In genomic region chr5:96924016-96924443, GRCh38 we compare ENCODE assay signal across 13 cellular contexts. TPM values are rescaled to one million over a fixed set of nuclear protein-coding genes. Genes with fewer than 3 reads are reported as not detected.
DNase-seq lines count a peak whose midpoint lies in the region; ATAC-seq, FAIRE-seq and TF ChIP-seq lines count a peak whose summit lies in the region.
"Had no signal": no experiment of that assay in that cellular context is flagged by ENCODE, and none has a peak within 500 bp of the region (broad histone marks: within the 10 kb centered on the region; RNA-seq: fewer than 3 reads in every experiment).

No MANE protein-coding gene starts in this region.

- no peak overlapping the region for H2AK5ac ChIP-seq in H1 (ENCODE audit: low read depth, low read length)
- H2AK5ac ChIP-seq in H9 (ENCODE audit: insufficient read length, low read length) = no peak overlapping the region

- peak overlapping the region; percentile 78; the same call in 1 of the 2 replicates for H3K27ac ChIP-seq in Panc1 (ENCODE audit: low read length)
- H3K27ac ChIP-seq in H1 (ENCODE audit: low read depth, low read length) = no peak overlapping the region
- H3K27ac ChIP-seq in skeletal muscle tissue (ENCODE audit: low read depth, low read length) = peak overlapping the region; percentile 16
- no peak overlapping the region for H3K27ac ChIP-seq in H9 (ENCODE audit: insufficient read length, low read depth, low read length)

- H3K79me2 ChIP-seq in H1 (ENCODE audit: control insufficient read depth in 1 of 2, insufficient read depth in 2 of 2, low read length in 2 of 2) (no peaks in the 10 kb centered on the region), H9 (ENCODE audit: insufficient read depth, low read length) (no peaks in the 10 kb centered on the region)

- no peaks in the 10 kb centered on the region for H3K36me3 ChIP-seq in Panc1 (ENCODE audit: control insufficient read depth, insufficient read depth, low read length)
- no peaks in the 10 kb centered on the region for H3K36me3 ChIP-seq in H1 (ENCODE audit: control insufficient read depth in 2 of 4, insufficient read depth in 4 of 4, low read length in 3 of 4)
- H3K36me3 ChIP-seq in skeletal muscle tissue (ENCODE audit: control insufficient read depth in 3 of 3, insufficient read depth in 3 of 3, low read length in 3 of 3) = no peaks in the 10 kb centered on the region
- H3K36me3 ChIP-seq in MG63 = no peaks in the 10 kb centered on the region
- H3K36me3 ChIP-seq: BE2C had no signal

- no peak overlapping the region for H4K5ac ChIP-seq in H1 (ENCODE audit: insufficient read length, low read depth, low read length)
- no peak overlapping the region for H4K5ac ChIP-seq in H9 (ENCODE audit: insufficient read length, low read depth, low read length)

- TF ChIP-seq RAD21 in H1 (IDR thresholded peaks at IDR 0.05 in 1 of 2, conservative IDR thresholded peaks at IDR 0.05 in 1 of 2; ENCODE audit: low read depth in 2 of 2, low read length in 2 of 2) = no peak

- ATAC-seq in Panc1 = no peak

- no peak overlapping the region for H3T11ph ChIP-seq in H9 (ENCODE audit: low read length)

- no peak overlapping the region; a peak in 1 of 4 replicates for H3K4me2 ChIP-seq in H1 (ENCODE audit: insufficient read depth in 1 of 2, low read depth in 2 of 2, low read length in 2 of 2)
- H3K4me2 ChIP-seq in H9 (ENCODE audit: insufficient read depth, insufficient read length, low read length) = no peak overlapping the region

- H3K79me1 ChIP-seq in H1 (ENCODE audit: low read depth, low read length) (no peaks in the 10 kb centered on the region), H9 (ENCODE audit: insufficient read depth, low read depth, low read length, poor library complexity, severe bottlenecking) (no peaks in the 10 kb centered on the region)

- H2BK15ac ChIP-seq in H1 (ENCODE audit: low read length) = no peak overlapping the region
- H2BK15ac ChIP-seq in H9 (ENCODE audit: low read depth, low read length) = no peak overlapping the region

- peak; percentile 22 for DNase-seq in activated CD8-positive, alpha-beta memory T cell treated with anti-CD3 and anti-CD28 coated beads, Interleukin-2, amount 50 U/mL, for 4 hours
- DNase-seq in activated CD8-positive, alpha-beta memory T cell treated with anti-CD3 and anti-CD28 coated beads for 24 hours = no peak
- DNase-seq in Panc1 (ENCODE audit: low read depth, low spot score) = no peak
- DNase-seq in H1 (ENCODE audit: low read depth in 1 of 2, low spot score in 2 of 2) = no peak
- no peak for DNase-seq in UCSD-AML1 (lab: John Stamatoyannopoulos, UW; ENCODE audit: unreplicated experiment)
- DNase-seq in MG63 = no peak
- DNase-seq in H9 = no peak
- DNase-seq: amniotic stem cell, BE2C, mesendoderm, NCI-H1436 treated with DMSO at 0.1 percent for 48 hours, spleen had no signal

- no peak overlapping the region for H2BK12ac ChIP-seq in H1 (ENCODE audit: low read depth, low read length)
- H2BK12ac ChIP-seq in H9 (ENCODE audit: insufficient read length, low read depth, low read length) = no peak overlapping the region

- no TSS peak for BruUV-seq in Panc1 (replicated peaks; lab: Mats Ljungman, UMichigan)

- H2BK20ac ChIP-seq in H1 (ENCODE audit: low read length) (no peak overlapping the region), H9 (ENCODE audit: low read depth, low read length, poor library complexity, severe bottlenecking) (no peak overlapping the region)

- no peak for TF ChIP-seq EP300 in H1 (IDR thresholded peaks at IDR 0.05; ENCODE audit: borderline replicate concordance in 1 of 2, low read depth in 2 of 2, low read length in 2 of 2)

- no peak overlapping the region; a peak in 1 of 7 replicates for H3K27ac Mint-ChIP-seq in H9

- no peak overlapping the region for H3K18ac ChIP-seq in H1 (ENCODE audit: extremely low read depth, low read length)
- H3K18ac ChIP-seq in H9 (ENCODE audit: insufficient read length, low read depth, low read length) = no peak overlapping the region

- no peak overlapping the region for H3K9ac ChIP-seq in H1 (replicated peaks in 1 of 4; ENCODE audit: extremely low read depth in 1 of 4, low read depth in 3 of 4, low read length in 3 of 4)
- peak overlapping the region in 1 of 3 donors; percentile 2 for H3K9ac ChIP-seq in skeletal muscle tissue (ENCODE audit: low read depth in 1 of 3, low read length in 3 of 3)
- no peak overlapping the region for H3K9ac ChIP-seq in H9 (ENCODE audit: extremely low read depth, insufficient read length, low read length)

- POLR2A ChIA-PET in Panc1 (lab: Charles Lee) (interaction anchor here (0.7 kb wide), 1 partner anchor 10 kb away, joined by 7 read pairs; no protein-coding TSS in a partner anchor), H1 (lab: Charles Lee; ENCODE audit: partially characterized antibody) (interaction anchor here (0.6 kb wide), 1 partner anchor 32 kb away, joined by 5 read pairs; no protein-coding TSS in a partner anchor)

- no peak overlapping the region for H3K4me3 Mint-ChIP-seq in H9

- H3K4me1 Mint-ChIP-seq in H9 = peaks cover 7 to 8% of the 10 kb centered on the region in 2 experiments

- H2AFZ ChIP-seq in H1 (ENCODE audit: low read length) (no peak overlapping the region), H9 (ENCODE audit: low read length) (no peak overlapping the region)

- no peak for FAIRE-seq in H1 (lab: Jason Lieb, UNC)

- H4K20me1 ChIP-seq in H1 (replicated peaks in 1 of 2; ENCODE audit: control insufficient read depth in 1 of 2, insufficient read depth in 2 of 2, low read length in 2 of 2) = no peaks in the 10 kb centered on the region
- H4K20me1 ChIP-seq in H9 (ENCODE audit: control insufficient read depth, insufficient read depth, insufficient read length) = no peaks in the 10 kb centered on the region

- H4K8ac ChIP-seq in H1 (ENCODE audit: extremely low read depth, insufficient read depth, low read length) = no peak overlapping the region
- no peak overlapping the region for H4K8ac ChIP-seq in H9 (replicated peaks; ENCODE audit: insufficient read length, low read depth, low read length)

- H3K27me3 Mint-ChIP-seq in H9 (ENCODE audit: low read depth) = no peaks in the 10 kb centered on the region

- WGBS in H1 (ENCODE audit: extremely low coverage in 1 of 2, insufficient coverage in 1 of 2, insufficient read length in 1 of 2, insufficient replicate concordance in 2 of 2, low coverage in 1 of 2, low lambda C conversion rate in 2 of 2, missing lambda C conversion rate in 1 of 2), 2 experiments = 84% methylated on average over 3 of the region's 3 CpGs; no CpG with 5 or more reads in 1 of the 2 experiments
- no CpG with 5 or more reads among the region's 3 CpGs for WGBS in H9 (ENCODE audit: extremely low coverage, insufficient read length, low lambda C conversion rate)

- in situ Hi-C loops in Panc1 (cut with HindIII; ENCODE audit: low pct_unique_long_range_greater_than_20kb, low sequenced_read_pairs) = no loop called here

- H3K9me3 Mint-ChIP-seq in H9 = no peaks in the 10 kb centered on the region

- H3K36me3 Mint-ChIP-seq in H9 (ENCODE audit: insufficient read depth in 1 of 3, low read depth in 3 of 3) = no peaks in the 10 kb centered on the region

- CTCF ChIA-PET in Panc1 (lab: Charles Lee) (interaction anchor here (0.7 kb wide), 1 partner anchor 80 kb away, joined by 7 read pairs; no protein-coding TSS in a partner anchor), H1 (lab: Charles Lee; ENCODE audit: partially characterized antibody) (interaction anchor here (0.6 to 1.3 kb wide), 5 partner anchors 23 to 188 kb away, joined by 3 to 6 read pairs (median 4); no protein-coding TSS in a partner anchor)

- H3K4ac ChIP-seq in H1 (replicated peaks; ENCODE audit: insufficient read length, low read depth, low read length) (no peak overlapping the region), H9 (ENCODE audit: low read depth, low read length) (no peak overlapping the region)

- no peak overlapping the region for H4K91ac ChIP-seq in H1 (replicated peaks; ENCODE audit: insufficient read length, low read length)
- H4K91ac ChIP-seq in H9 (ENCODE audit: insufficient read length, low read depth, low read length) = no peak overlapping the region

- H3K4me1 ChIP-seq in Panc1 (ENCODE audit: control insufficient read depth, insufficient read depth, low read length) = peaks cover 12% of the 10 kb centered on the region
- peaks cover 0 to 4% (median 3%) of the 10 kb centered on the region in 4 experiments; a peak in 4 of 7 replicates for H3K4me1 ChIP-seq in H1 (replicated peaks in 1 of 4; ENCODE audit: control insufficient read depth in 3 of 4, insufficient read depth in 4 of 4, low read length in 3 of 4)
- peaks cover 5 to 15% (median 15%) of the 10 kb centered on the region in 3 donors for H3K4me1 ChIP-seq in skeletal muscle tissue (ENCODE audit: control insufficient read depth in 3 of 3, insufficient read depth in 3 of 3, low read length in 3 of 3)
- no peaks in the 10 kb centered on the region for H3K4me1 ChIP-seq in H9 (ENCODE audit: insufficient read depth, low read length)
- H3K4me1 ChIP-seq: BE2C had no signal

- H3K4me3 ChIP-seq in Panc1 (ENCODE audit: low read depth in 2 of 2, low read length in 2 of 2) = no peak overlapping the region
- H3K4me3 ChIP-seq in H1 (ENCODE audit: extremely low read depth in 1 of 4, insufficient read depth in 2 of 4, low read depth in 3 of 4, low read length in 4 of 4) = no peak overlapping the region
- no peak overlapping the region for H3K4me3 ChIP-seq in skeletal muscle tissue (ENCODE audit: low read length in 3 of 3)
- no peak overlapping the region for H3K4me3 ChIP-seq in MG63
- H3K4me3 ChIP-seq: spleen had no signal

- H3K27me3 ChIP-seq in Panc1 (ENCODE audit: control insufficient read depth, insufficient read depth, low read length) = no peaks in the 10 kb centered on the region
- no peaks in the 10 kb centered on the region for H3K27me3 ChIP-seq in H1 (replicated peaks in 1 of 4; ENCODE audit: control insufficient read depth in 3 of 4, extremely low read depth in 1 of 4, insufficient read depth in 3 of 4, low read length in 3 of 4)
- H3K27me3 ChIP-seq in skeletal muscle tissue (ENCODE audit: control insufficient read depth in 3 of 3, insufficient read depth in 3 of 3, low read length in 3 of 3) = no peaks in the 10 kb centered on the region
- no peaks in the 10 kb centered on the region for H3K27me3 ChIP-seq in MG63
- no peaks in the 10 kb centered on the region for H3K27me3 ChIP-seq in H9 (ENCODE audit: insufficient read depth, low read length)
- H3K27me3 ChIP-seq: BE2C, spleen had no signal

- H2BK5ac ChIP-seq in H1 (ENCODE audit: low read depth, low read length) = no peak overlapping the region
- H2BK5ac ChIP-seq in H9 (ENCODE audit: insufficient read length, low read length) = no peak overlapping the region

- TF ChIP-seq POLR2A in H1 (IDR thresholded peaks at IDR 0.05; ENCODE audit: control extremely low read depth in 1 of 2, low read depth in 2 of 2, low read length in 2 of 2) = no peak

- H3K56ac ChIP-seq in H1 (replicated peaks; ENCODE audit: insufficient read length, low read depth, low read length) (no peak overlapping the region), H9 (ENCODE audit: insufficient read length, low read depth, low read length) (no peak overlapping the region)

- intact Hi-C loops in Panc1 (cut with micrococcal nuclease; ENCODE audit: unreplicated experiment) = no loop called here

- H2BK120ac ChIP-seq in H1 (replicated peaks; ENCODE audit: low read depth, low read length) = no peak overlapping the region
- H2BK120ac ChIP-seq in H9 (ENCODE audit: low read depth, low read length, poor library complexity, severe bottlenecking) = no peak overlapping the region

- H3K14ac ChIP-seq in H1 (ENCODE audit: insufficient read length) (no peak overlapping the region), H9 (ENCODE audit: insufficient read depth, low read length) (no peak overlapping the region)

- H3K23ac ChIP-seq in H1 (ENCODE audit: insufficient read length) (no peak overlapping the region), H9 (ENCODE audit: insufficient read length, low read depth, low read length) (no peak overlapping the region)

- H3K23me2 ChIP-seq in H1 (ENCODE audit: low read depth, low read length) (no peaks in the 10 kb centered on the region), H9 (ENCODE audit: insufficient read length, low read depth, low read length, poor library complexity, severe bottlenecking) (no peaks in the 10 kb centered on the region)

- no peaks in the 10 kb centered on the region for H3K9me3 ChIP-seq in Panc1 (ENCODE audit: control insufficient read depth, insufficient read depth, low read depth, low read length)
- no peaks in the 10 kb centered on the region for H3K9me3 ChIP-seq in H1 (ENCODE audit: insufficient read depth in 2 of 2, low read depth in 1 of 2, low read length in 1 of 2)
- no peaks in the 10 kb centered on the region for H3K9me3 ChIP-seq in skeletal muscle tissue (ENCODE audit: control insufficient read depth in 3 of 3, low read length in 3 of 3)
- no peaks in the 10 kb centered on the region for H3K9me3 ChIP-seq in MG63
- H3K9me3 ChIP-seq in H9 (ENCODE audit: control insufficient read depth, low read depth, low read length) = no peaks in the 10 kb centered on the region
- H3K9me3 ChIP-seq: BE2C, spleen had no signal

- TF ChIP-seq CTCF in Panc1 (IDR thresholded peaks at IDR 0.05) (no peak), H1 (IDR thresholded peaks at IDR 0.05; ENCODE audit: control extremely low read depth in 1 of 3, insufficient read depth in 1 of 3, low read depth in 1 of 3, low read length in 3 of 3) (no peak), H9 (conservative IDR thresholded peaks at IDR 0.05) (no peak)

RNA-seq across cellular contexts. Expression of gene LNPEP, which starts 11.8 kb away (rescaled TPM):
- total RNA-seq in Panc1 (2021; ENCODE audit: unreplicated experiment) = 46.6 TPM
- 6.6 TPM for polyA plus RNA-seq in Panc1 (2012; ENCODE audit: insufficient read length)
- 4.3 and 4.5 TPM in 2 replicates for total RNA-seq in H1 (2021; fragmentation: NEBNext Ultra II Directional; extraction: Animal tissue kit (Norgen Biotek cat#: 25700))
- polyA plus RNA-seq in H1 (2011; rRNA removed) = 0.96 and 1.8 TPM in 2 replicates
- polyA plus RNA-seq in H1 (2011; cell fraction: cytosol; rRNA removed) = 1.6 TPM
- polyA plus RNA-seq in H1 (2011; cell fraction: nucleus; rRNA removed) = 1.1 TPM
- polyA plus RNA-seq in H1 (2012, experiment 1 of 2) = 0.79 to 2.2 TPM (median 1.2 TPM) in 4 replicates
- 0.16 TPM for polyA plus RNA-seq in H1 (2012, experiment 2 of 2)
- 2.8 TPM for polyA plus RNA-seq in H1 (2013, experiment 1 of 2)
- polyA plus RNA-seq in H1 (2013, experiment 2 of 2) = 2.1 TPM
- 9.1 and 12.5 TPM in 2 replicates for polyA minus RNA-seq in H1 (2011; rRNA and poly(A)+ RNA removed)
- 4.5 TPM for polyA minus RNA-seq in H1 (2011; cell fraction: cytosol; rRNA and poly(A)+ RNA removed)
- 12.2 TPM for polyA minus RNA-seq in H1 (2011; cell fraction: nucleus; rRNA and poly(A)+ RNA removed)
- 57.4 TPM for total RNA-seq in skeletal muscle tissue
- total RNA-seq in MG63 (2014; rRNA removed; shearing (Covaris generic); ENCODE audit: low replicate concordance) = 21.4 and 24.2 TPM in 2 replicates
- total RNA-seq in H9 (2021) = 3.6 and 4.1 TPM in 2 replicates

RNA-seq across cellular contexts. Expression of gene ERAP2, which starts 47.7 kb away (rescaled TPM):
- 15.5 TPM for total RNA-seq in Panc1 (2021; ENCODE audit: unreplicated experiment)
- polyA plus RNA-seq in Panc1 (2012; ENCODE audit: insufficient read length) = 7.6 TPM
- total RNA-seq in H1 (2021; fragmentation: NEBNext Ultra II Directional; extraction: Animal tissue kit (Norgen Biotek cat#: 25700)) = not detected in 2 replicates
- 0.03 and 0.14 TPM in 2 replicates for polyA plus RNA-seq in H1 (2011; rRNA removed)
- 0.17 TPM for polyA plus RNA-seq in H1 (2011; cell fraction: cytosol; rRNA removed)
- 0.06 TPM for polyA plus RNA-seq in H1 (2011; cell fraction: nucleus; rRNA removed)
- polyA plus RNA-seq in H1 (2012, experiment 1 of 2) = 0.11 to 0.60 TPM (median 0.14 TPM) in 4 replicates
- polyA plus RNA-seq in H1 (2012, experiment 2 of 2) = not detected
- polyA plus RNA-seq in H1 (2013, experiment 1 of 2) = 0.14 TPM
- 0.18 TPM for polyA plus RNA-seq in H1 (2013, experiment 2 of 2)
- polyA minus RNA-seq in H1 (2011; rRNA and poly(A)+ RNA removed) = 0.57 and 1.00 TPM in 2 replicates
- not detected for polyA minus RNA-seq in H1 (2011; cell fraction: cytosol; rRNA and poly(A)+ RNA removed)
- polyA minus RNA-seq in H1 (2011; cell fraction: nucleus; rRNA and poly(A)+ RNA removed) = 1.3 TPM
- 20.9 TPM for total RNA-seq in skeletal muscle tissue
- total RNA-seq in MG63 (2014; rRNA removed; shearing (Covaris generic); ENCODE audit: low replicate concordance) = 0.43 and 1.9 TPM in 2 replicates
- 0.09 TPM in 1 of 2 replicates, not detected in the other for total RNA-seq in H9 (2021)

Comparison
In these comparisons a context has a peak if more than half of its experiments do, and no peak if none do; other contexts are left out.
1. H3K27ac ChIP-seq: peak in Panc1 (single experiment) and skeletal muscle tissue (single experiment); none in H1 (single experiment) and H9 (single experiment).